1 cellular context compared by ENCODE assay signal in the genomic region with DNA sequence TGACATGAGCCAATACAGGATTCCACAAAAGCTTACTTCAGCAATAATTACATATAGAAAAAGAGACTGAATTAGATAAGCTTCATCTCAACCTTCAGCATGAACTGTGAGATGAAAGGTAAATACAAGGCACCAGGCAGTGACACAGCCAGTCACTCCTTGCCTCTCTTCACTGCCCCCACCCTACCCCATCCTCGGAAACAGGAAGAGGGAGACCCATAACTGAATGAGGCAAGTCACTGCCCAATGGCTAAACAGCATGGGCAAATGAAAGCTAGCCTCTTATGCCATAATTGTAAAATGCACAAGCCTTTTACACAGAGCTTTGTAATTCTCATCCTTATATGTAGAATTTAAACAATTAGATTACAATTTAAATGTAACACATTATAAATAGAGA.
A peak's percentile ranks its signal among the peaks of the same experiment; 100 is the strongest.
TF ChIP-seq lines count a peak whose summit lies in the region.

No MANE protein-coding gene starts in this region.

TF ChIP-seq in IMR-90, 13 proteins besides CTCF, POLR2A, EP300 and RAD21:
- TF ChIP-seq NFE2L2 (IDR thresholded peaks at IDR 0.05; ENCODE audit: low read depth, low read length) (no peak), CHD1 (IDR thresholded peaks at IDR 0.05; ENCODE audit: low read depth, low read length) (no peak), FOS (IDR thresholded peaks at IDR 0.05; ENCODE audit: low read depth, low read length) (no peak), MAFK (IDR thresholded peaks at IDR 0.05; ENCODE audit: low read depth, low read length) (peak; percentile 45), RCOR1 (IDR thresholded peaks at IDR 0.05; ENCODE audit: insufficient replicate concordance, low read length) (no peak), MXI1 (IDR thresholded peaks at IDR 0.05; ENCODE audit: borderline replicate concordance, low read depth, low read length) (no peak), CEBPB (IDR thresholded peaks at IDR 0.05; ENCODE audit: low read depth, low read length) (no peak), SMC3 (IDR thresholded peaks at IDR 0.05; ENCODE audit: low read depth, low read length) (no peak), BHLHE40 (IDR thresholded peaks at IDR 0.05; ENCODE audit: low read depth, low read length) (no peak), USF2 (IDR thresholded peaks at IDR 0.05; ENCODE audit: low read depth, low read length) (no peak), MAZ (IDR thresholded peaks at IDR 0.05; ENCODE audit: borderline replicate concordance, low read depth, low read length) (peak; percentile 38; the same call in 1 of the 2 replicates)
